Comparison of ENCODE assay signal across 1 cellular context in the genomic region with DNA sequence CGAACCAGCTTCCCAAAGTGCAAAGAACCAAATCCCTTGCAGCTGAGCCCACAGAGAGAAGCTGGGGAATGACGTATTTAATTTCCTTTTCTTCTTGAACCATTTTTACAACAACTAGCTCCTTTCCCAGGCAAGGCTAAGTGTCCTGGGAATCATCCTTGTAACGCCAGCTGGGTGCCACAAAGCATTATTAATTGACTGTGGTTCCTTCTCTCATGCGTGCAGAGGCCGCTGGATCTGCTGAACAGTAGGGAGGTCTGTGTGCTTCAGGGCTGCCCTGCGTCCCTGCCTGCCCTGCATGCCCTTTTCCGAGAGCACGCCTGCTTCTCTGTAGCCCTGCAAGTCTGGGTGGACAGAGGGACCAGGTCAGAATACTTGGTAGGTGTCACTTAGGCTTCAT.
TF ChIP-seq lines count a peak whose summit lies in the region.

No MANE protein-coding gene starts in this region.

TF ChIP-seq in SK-N-SH, 30 proteins besides CTCF, POLR2A, EP300 and RAD21 (continued from another document):
- TF ChIP-seq, protein P1, sequence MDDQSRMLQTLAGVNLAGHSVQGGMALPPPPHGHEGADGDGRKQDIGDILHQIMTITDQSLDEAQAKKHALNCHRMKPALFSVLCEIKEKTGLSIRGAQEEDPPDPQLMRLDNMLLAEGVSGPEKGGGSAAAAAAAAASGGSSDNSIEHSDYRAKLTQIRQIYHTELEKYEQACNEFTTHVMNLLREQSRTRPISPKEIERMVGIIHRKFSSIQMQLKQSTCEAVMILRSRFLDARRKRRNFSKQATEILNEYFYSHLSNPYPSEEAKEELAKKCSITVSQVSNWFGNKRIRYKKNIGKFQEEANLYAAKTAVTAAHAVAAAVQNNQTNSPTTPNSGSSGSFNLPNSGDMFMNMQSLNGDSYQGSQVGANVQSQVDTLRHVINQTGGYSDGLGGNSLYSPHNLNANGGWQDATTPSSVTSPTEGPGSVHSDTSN (IDR thresholded peaks at IDR 0.05), result no peak
- TF ChIP-seq RCOR1 (IDR thresholded peaks at IDR 0.05; ENCODE audit: low read length) (no peak), YY1 (IDR thresholded peaks at IDR 0.05; ENCODE audit: low read depth) (no peak), TCF12 (IDR thresholded peaks at IDR 0.05) (no peak), NFIC (IDR thresholded peaks at IDR 0.05; ENCODE audit: borderline replicate concordance) (no peak), TEAD4 (IDR thresholded peaks at IDR 0.05; ENCODE audit: borderline replicate concordance, insufficient read depth) (no peak), FOSL2 (IDR thresholded peaks at IDR 0.05; ENCODE audit: borderline replicate concordance, low read depth) (no peak), ZBTB33 (IDR thresholded peaks at IDR 0.05; ENCODE audit: borderline replicate concordance, low read depth) (no peak), SMC3 (IDR thresholded peaks at IDR 0.05; ENCODE audit: low read depth, low read length) (no peak), RFX5 (IDR thresholded peaks at IDR 0.05; ENCODE audit: low read length) (no peak), MXI1 (IDR thresholded peaks at IDR 0.05; ENCODE audit: low read depth, low read length) (no peak), SIN3A (IDR thresholded peaks at IDR 0.05; ENCODE audit: borderline replicate concordance, low read depth, low read length) (no peak), NRF1 (IDR thresholded peaks at IDR 0.05; ENCODE audit: low read depth, low read length) (no peak), POLR2AphosphoS5 (IDR thresholded peaks at IDR 0.05; ENCODE audit: low read depth, low read length) (no peak), GABPA (IDR thresholded peaks at IDR 0.05; ENCODE audit: low read depth) (no peak), ELF1 (IDR thresholded peaks at IDR 0.05) (no peak), CHD2 (IDR thresholded peaks at IDR 0.05; ENCODE audit: low read length, partially characterized antibody) (no peak)
